1 cellular context compared by ENCODE assay signal in the genomic region with DNA sequence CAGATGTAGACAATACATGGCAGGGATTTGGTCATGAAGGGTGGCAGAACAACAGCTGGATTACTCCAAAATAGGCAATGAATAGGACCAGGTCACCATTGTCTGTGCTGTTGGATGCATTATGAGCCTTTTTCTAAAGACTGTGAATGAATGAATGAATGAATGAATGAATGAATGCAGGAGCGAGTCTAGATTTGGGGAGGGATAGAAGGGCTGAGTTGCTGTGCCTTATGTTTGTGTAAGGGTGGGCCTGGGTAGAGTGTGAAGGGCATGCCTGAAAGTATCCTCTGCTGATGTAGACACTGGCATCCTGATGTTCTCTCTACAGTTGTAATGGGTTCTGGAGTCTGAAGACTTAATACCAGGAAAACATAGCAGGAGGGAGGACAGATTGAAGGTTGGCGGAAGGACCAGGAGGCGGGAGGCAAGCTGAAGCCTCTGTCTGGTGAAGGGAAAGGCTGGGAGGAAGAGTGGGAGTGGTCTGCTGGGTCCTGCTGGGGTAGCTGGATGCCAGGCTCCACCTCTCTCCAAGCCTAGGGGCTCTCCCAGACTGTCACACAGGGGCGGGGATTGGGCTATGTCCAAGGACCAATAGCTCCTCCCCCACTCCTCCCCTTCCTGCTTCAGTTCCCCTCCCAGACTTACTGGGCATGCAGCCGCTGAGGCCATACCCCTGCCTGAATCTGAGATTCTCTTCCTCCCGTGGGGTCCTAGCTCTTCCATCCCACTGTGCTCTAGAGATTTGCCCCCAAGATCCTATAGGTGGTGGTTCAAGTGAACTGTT.
TF ChIP-seq lines count a peak whose summit lies in the region.

No MANE protein-coding gene starts in this region.

TF ChIP-seq in H1, 55 proteins besides CTCF, POLR2A, EP300 and RAD21:
- TF ChIP-seq E2F6 (IDR thresholded peaks at IDR 0.05) (no peak), JUND (IDR thresholded peaks at IDR 0.05; ENCODE audit: low read length) (no peak), SP1 (IDR thresholded peaks at IDR 0.05; ENCODE audit: low read depth, low read length) (peak; percentile 58; the same call in 1 of the 2 replicates), RXRA (IDR thresholded peaks at IDR 0.05; ENCODE audit: insufficient read depth, low read depth, low read length) (no peak), HDAC6 (IDR thresholded peaks at IDR 0.05; ENCODE audit: low read depth, low read length) (no peak), POLR2AphosphoS5 (IDR thresholded peaks at IDR 0.05; ENCODE audit: low read depth, low read length) (peak; percentile 61), TEAD4 (IDR thresholded peaks at IDR 0.05; ENCODE audit: low read depth, low read length) (0 out of 2 replicates have a peak, but pooled peaks have one; percentile 33), TAF1 (IDR thresholded peaks at IDR 0.05; ENCODE audit: low read depth, low read length) (peak; percentile 46; the same call in 1 of the 2 replicates), KDM4A (IDR thresholded peaks at IDR 0.05; ENCODE audit: low read depth, low read length, severe bottlenecking) (no peak), TCF12 (IDR thresholded peaks at IDR 0.05; ENCODE audit: low read depth, low read length) (no peak)
